In the genomic region with DNA sequence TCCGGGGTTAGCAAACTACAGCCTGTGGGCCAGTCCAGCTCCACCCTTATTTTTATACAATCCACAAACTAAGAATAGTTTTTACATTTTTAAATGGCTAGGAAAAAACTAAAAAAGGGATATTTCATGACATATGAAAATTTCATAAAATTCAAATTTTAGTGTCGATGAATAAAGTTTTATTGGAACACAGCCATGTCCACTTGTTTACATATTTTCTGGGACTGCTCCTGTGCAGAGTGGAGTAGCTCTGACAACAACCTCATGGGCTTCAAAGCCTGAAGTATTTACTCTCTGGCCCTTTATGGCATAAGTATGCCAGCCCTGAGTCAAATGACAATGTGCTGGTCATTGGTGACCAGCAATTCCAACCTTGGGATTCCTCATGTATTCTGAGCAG, we compare ENCODE assay signal across 27 cellular contexts. TPM values are rescaled to one million over a fixed set of nuclear protein-coding genes. Genes with fewer than 3 reads are reported as not detected.
DNase-seq lines count a peak whose midpoint lies in the region; ATAC-seq and TF ChIP-seq lines count a peak whose summit lies in the region.
"Had no signal": no experiment of that assay in that cellular context is flagged by ENCODE, and none has a peak within 500 bp of the region (broad histone marks: within the 10 kb centered on the region; RNA-seq: fewer than 3 reads in every experiment).

No MANE protein-coding gene starts in this region.

- H3K27me3 Mint-ChIP-seq in activated naive CD8-positive, alpha-beta T cell treated with anti-CD3 and anti-CD28 coated beads, Interleukin-2, amount 10 ng/mL, durations not matched to agents 7 days and 5 days, result no peaks in the 10 kb centered on the region
- no peaks in the 10 kb centered on the region for H3K27me3 Mint-ChIP-seq in activated naive CD8-positive, alpha-beta T cell treated with anti-CD3 and anti-CD28 coated beads for 36 hours
- no peaks in the 10 kb centered on the region for H3K27me3 Mint-ChIP-seq in central memory CD8-positive, alpha-beta T cell
- H3K27me3 Mint-ChIP-seq in naive thymus-derived CD4-positive, alpha-beta T cell, result no peaks in the 10 kb centered on the region
- H3K27me3 Mint-ChIP-seq: activated CD4-positive, alpha-beta T cell treated with anti-CD3 and anti-CD28 coated beads, Interleukin-2, amount 10 ng/mL, durations not matched to agents 24 days and 14 days; activated CD8-positive, alpha-beta memory T cell treated with anti-CD3 and anti-CD28 coated beads, Interleukin-2, amount 10 ng/mL, durations not matched to agents 7 days and 5 days; stimulated activated naive CD8-positive, alpha-beta T cell treated with anti-CD3 and anti-CD28 coated beads, Interleukin-15, Interleukin-2, amounts not matched to agents 100 ng/mL and 50 ng/mL, for 24 hours; type B pancreatic cell had no signal

- no peaks in the 10 kb centered on the region for H3K36me3 ChIP-seq in naive thymus-derived CD4-positive, alpha-beta T cell (ENCODE audit: control insufficient read depth in 2 of 3, insufficient read depth in 3 of 3, low read length in 3 of 3)
- H3K36me3 ChIP-seq in urinary bladder (ENCODE audit: insufficient read depth), result no peaks in the 10 kb centered on the region
- no peaks in the 10 kb centered on the region for H3K36me3 ChIP-seq in aorta (ENCODE audit: control insufficient read depth in 1 of 2, insufficient read depth in 2 of 2, low read length in 1 of 2)

- H3K27ac Mint-ChIP-seq in activated naive CD8-positive, alpha-beta T cell treated with anti-CD3 and anti-CD28 coated beads, Interleukin-2, amount 10 ng/mL, durations not matched to agents 7 days and 5 days, result no peak overlapping the region
- H3K27ac Mint-ChIP-seq in activated naive CD8-positive, alpha-beta T cell treated with anti-CD3 and anti-CD28 coated beads for 36 hours, result no peak overlapping the region
- H3K27ac Mint-ChIP-seq in central memory CD8-positive, alpha-beta T cell (ENCODE audit: low read depth), result peak overlapping the region; percentile 41
- H3K27ac Mint-ChIP-seq in naive thymus-derived CD4-positive, alpha-beta T cell, result peak overlapping the region; percentile 28 to 100 (median 97)
- H3K27ac Mint-ChIP-seq: activated CD4-positive, alpha-beta T cell treated with anti-CD3 and anti-CD28 coated beads, Interleukin-2, amount 10 ng/mL, durations not matched to agents 24 days and 14 days; dendritic cell treated with granulocyte-macrophage colony-stimulating factor and Interleukin-4, amounts not matched to agents 40 ng/mL and 50 ng/mL, for 4 days; progenitor cell of endocrine pancreas had no signal

- ATAC-seq in activated naive CD8-positive, alpha-beta T cell treated with anti-CD3 and anti-CD28 coated beads, Interleukin-2, amount 10 ng/mL, durations not matched to agents 7 days and 5 days (ENCODE audit: low read depth), result no peak
- ATAC-seq in central memory CD8-positive, alpha-beta T cell (replicated peaks; ENCODE audit: extremely low read depth, poor library complexity, severe bottlenecking), result no peak
- ATAC-seq in naive thymus-derived CD4-positive, alpha-beta T cell, result no peak
- no peak for ATAC-seq in aorta (ENCODE audit: low FRiP score)
- no peak for ATAC-seq in GM21786 (IDR thresholded peaks at IDR 0.05; ENCODE audit: unreplicated experiment)
- ATAC-seq: A549; activated CD8-positive, alpha-beta memory T cell treated with anti-CD3 and anti-CD28 coated beads, Interleukin-2, amount 10 ng/mL, durations not matched to agents 7 days and 5 days; GM12878 had no signal

- no peak overlapping the region for H3K4me3 ChIP-seq in naive thymus-derived CD4-positive, alpha-beta T cell (ENCODE audit: low read length)
- H3K4me3 ChIP-seq in urinary bladder (ENCODE audit: low read depth, low read length) (no peak overlapping the region), aorta (ENCODE audit: low read length in 2 of 2) (no peak overlapping the region), lower leg skin (ENCODE audit: low read depth, poor library complexity, severe bottlenecking) (no peak overlapping the region)
- H3K4me3 ChIP-seq: A549, GM12878, skin epidermis had no signal

- peak overlapping the region; percentile 75 for H3K27ac ChIP-seq in naive thymus-derived CD4-positive, alpha-beta T cell (ENCODE audit: low read depth, low read length)
- H3K27ac ChIP-seq in urinary bladder (ENCODE audit: low read depth), result peak overlapping the region; percentile 0
- no peak overlapping the region for H3K27ac ChIP-seq in aorta (ENCODE audit: low read depth in 1 of 2, low read length in 2 of 2)
- H3K27ac ChIP-seq: A549 had no signal

- peak; percentile 22 for DNase-seq in activated naive CD8-positive, alpha-beta T cell treated with anti-CD3 and anti-CD28 coated beads, Interleukin-2, amount 10 ng/mL, durations not matched to agents 7 days and 5 days
- DNase-seq in activated naive CD8-positive, alpha-beta T cell treated with anti-CD3 and anti-CD28 coated beads for 36 hours, result no peak
- DNase-seq in central memory CD8-positive, alpha-beta T cell (ENCODE audit: low spot score in 2 of 2), result no peak
- DNase-seq in naive thymus-derived CD4-positive, alpha-beta T cell, result no peak
- DNase-seq in aorta, result no peak
- DNase-seq in lower leg skin (ENCODE audit: low spot score in 2 of 2), result no peak
- DNase-seq: activated CD4-positive, alpha-beta T cell treated with anti-CD3 and anti-CD28 coated beads, Interleukin-2, amount 10 ng/mL, durations not matched to agents 24 days and 14 days; activated CD8-positive, alpha-beta memory T cell treated with anti-CD3 and anti-CD28 coated beads, Interleukin-2, amount 10 ng/mL, durations not matched to agents 7 days and 5 days; foreskin fibroblast; GOT3; KG1; mesenchymal stem cell; NCI-H2171 treated with DMSO at 0.1 percent for 48 hours; SHP77 had no signal

- TF ChIP-seq CTCF in lower leg skin (IDR thresholded peaks at IDR 0.05), result no peak

- WGBS in urinary bladder, result 32% methylated on average over 2 of the region's 2 CpGs
- 66 to 69% methylated on average over 2 of the region's 2 CpGs for whole genome bisulfite sequencing in aorta, 2 donors
- 72 to 85% methylated on average over 2 of the region's 2 CpGs for WGBS in lower leg skin, 2 donors

- CTCF ChIA-PET in naive thymus-derived CD4-positive, alpha-beta T cell (lab: Charles Lee), result interaction anchor here (1.7 to 6.8 kb wide), 4 partner anchors 8 to 101 kb away, joined by 8 to 117 read pairs (median 48); a partner anchor contains a TSS

- no peak for TF ChIP-seq POLR2A in lower leg skin (IDR thresholded peaks at IDR 0.05)

- H3K4me1 ChIP-seq in naive thymus-derived CD4-positive, alpha-beta T cell (ENCODE audit: control insufficient read depth in 2 of 2, insufficient read depth in 2 of 2, low read length in 2 of 2), result peaks cover 26 to 33% of the 10 kb centered on the region in 2 donors
- H3K4me1 ChIP-seq in urinary bladder (ENCODE audit: insufficient read depth) (peaks cover 2% of the 10 kb centered on the region), aorta (ENCODE audit: control insufficient read depth in 1 of 2, insufficient read depth in 2 of 2, low read length in 2 of 2) (no peaks in the 10 kb centered on the region)

- no peak overlapping the region for H3K4me3 Mint-ChIP-seq in activated naive CD8-positive, alpha-beta T cell treated with anti-CD3 and anti-CD28 coated beads, Interleukin-2, amount 10 ng/mL, durations not matched to agents 7 days and 5 days
- no peak overlapping the region for H3K4me3 Mint-ChIP-seq in activated naive CD8-positive, alpha-beta T cell treated with anti-CD3 and anti-CD28 coated beads for 36 hours
- no peak overlapping the region for H3K4me3 Mint-ChIP-seq in central memory CD8-positive, alpha-beta T cell
- peak overlapping the region in 2 of 10 donors; percentile 46 to 47 for H3K4me3 Mint-ChIP-seq in naive thymus-derived CD4-positive, alpha-beta T cell
- H3K4me3 Mint-ChIP-seq: activated CD4-positive, alpha-beta T cell treated with anti-CD3 and anti-CD28 coated beads, Interleukin-2, amount 10 ng/mL, durations not matched to agents 24 days and 14 days; activated CD8-positive, alpha-beta memory T cell treated with anti-CD3 and anti-CD28 coated beads, Interleukin-2, amount 10 ng/mL, durations not matched to agents 7 days and 5 days; dendritic cell treated with granulocyte-macrophage colony-stimulating factor and Interleukin-4, amounts not matched to agents 40 ng/mL and 50 ng/mL, for 4 days; neural crest cell; stimulated activated naive CD8-positive, alpha-beta T cell treated with anti-CD3 and anti-CD28 coated beads, Interleukin-15, Interleukin-2, amounts not matched to agents 100 ng/mL and 50 ng/mL, for 24 hours had no signal

- no peaks in the 10 kb centered on the region for H3K27me3 ChIP-seq in naive thymus-derived CD4-positive, alpha-beta T cell (ENCODE audit: control insufficient read depth in 2 of 2, insufficient read depth in 2 of 2, low read length in 2 of 2)
- H3K27me3 ChIP-seq in aorta (ENCODE audit: control insufficient read depth in 1 of 2, insufficient read depth in 2 of 2, low read length in 1 of 2), result no peaks in the 10 kb centered on the region

- POLR2A ChIA-PET in activated naive CD8-positive, alpha-beta T cell treated with anti-CD3 and anti-CD28 coated beads, Interleukin-2, amount 10 ng/mL, durations not matched to agents 7 days and 5 days (lab: Charles Lee), result interaction anchor here (3.8 to 4.6 kb wide), 2 partner anchors 8 to 13 kb away, joined by 53 to 87 read pairs; no protein-coding TSS in a partner anchor
- POLR2A ChIA-PET in naive thymus-derived CD4-positive, alpha-beta T cell (lab: Charles Lee), result interaction anchor here (3.5 to 12.0 kb wide), 4 partner anchors 8 to 102 kb away, joined by 48 to 236 read pairs (median 78); a partner anchor contains a TSS

- no peaks in the 10 kb centered on the region for H3K9me3 Mint-ChIP-seq in activated naive CD8-positive, alpha-beta T cell treated with anti-CD3 and anti-CD28 coated beads, Interleukin-2, amount 10 ng/mL, durations not matched to agents 7 days and 5 days
- H3K9me3 Mint-ChIP-seq in activated naive CD8-positive, alpha-beta T cell treated with anti-CD3 and anti-CD28 coated beads for 36 hours, result no peaks in the 10 kb centered on the region
- no peaks in the 10 kb centered on the region for H3K9me3 Mint-ChIP-seq in central memory CD8-positive, alpha-beta T cell
- H3K9me3 Mint-ChIP-seq in naive thymus-derived CD4-positive, alpha-beta T cell, result peaks cover 0 to 4% (median 0%) of the 10 kb centered on the region in 11 donors
- H3K9me3 Mint-ChIP-seq: activated CD4-positive, alpha-beta T cell treated with anti-CD3 and anti-CD28 coated beads, Interleukin-2, amount 10 ng/mL, durations not matched to agents 24 days and 14 days; dendritic cell treated with granulocyte-macrophage colony-stimulating factor and Interleukin-4, amounts not matched to agents 40 ng/mL and 50 ng/mL, for 4 days; neural crest cell; stimulated activated naive CD8-positive, alpha-beta T cell treated with anti-CD3 and anti-CD28 coated beads, Interleukin-15, Interleukin-2, amounts not matched to agents 100 ng/mL and 50 ng/mL, for 24 hours; type B pancreatic cell had no signal

- H3K36me3 Mint-ChIP-seq in activated naive CD8-positive, alpha-beta T cell treated with anti-CD3 and anti-CD28 coated beads, Interleukin-2, amount 10 ng/mL, durations not matched to agents 7 days and 5 days, result no peaks in the 10 kb centered on the region
- H3K36me3 Mint-ChIP-seq in activated naive CD8-positive, alpha-beta T cell treated with anti-CD3 and anti-CD28 coated beads for 36 hours, result peaks cover 2% of the 10 kb centered on the region
- H3K36me3 Mint-ChIP-seq in central memory CD8-positive, alpha-beta T cell (ENCODE audit: insufficient read depth), result no peaks in the 10 kb centered on the region
- peaks cover 0 to 3% (median 0%) of the 10 kb centered on the region in 5 donors for H3K36me3 Mint-ChIP-seq in naive thymus-derived CD4-positive, alpha-beta T cell
- H3K36me3 Mint-ChIP-seq: activated CD8-positive, alpha-beta memory T cell treated with anti-CD3 and anti-CD28 coated beads, Interleukin-2, amount 10 ng/mL, durations not matched to agents 7 days and 5 days; type B pancreatic cell had no signal

- intact Hi-C loops in naive thymus-derived CD4-positive, alpha-beta T cell (cut with micrococcal nuclease), result no loop called here
- intact Hi-C loops in aorta (cut with DNase I) (no loop called here), lower leg skin (cut with DNase I; ENCODE audit: low total_unique reads) (no loop called here)

- H3K9me3 ChIP-seq in naive thymus-derived CD4-positive, alpha-beta T cell (ENCODE audit: control insufficient read depth in 2 of 3, low read length in 3 of 3), result no peaks in the 10 kb centered on the region
- H3K9me3 ChIP-seq in aorta (ENCODE audit: control insufficient read depth, low read length), result no peaks in the 10 kb centered on the region
- H3K9me3 ChIP-seq: A549 had no signal

- peaks cover 36% of the 10 kb centered on the region for H3K4me1 Mint-ChIP-seq in activated naive CD8-positive, alpha-beta T cell treated with anti-CD3 and anti-CD28 coated beads, Interleukin-2, amount 10 ng/mL, durations not matched to agents 7 days and 5 days
- peaks cover 41% of the 10 kb centered on the region for H3K4me1 Mint-ChIP-seq in activated naive CD8-positive, alpha-beta T cell treated with anti-CD3 and anti-CD28 coated beads for 36 hours
- peaks cover 52% of the 10 kb centered on the region for H3K4me1 Mint-ChIP-seq in central memory CD8-positive, alpha-beta T cell
- peaks cover 34 to 61% (median 56%) of the 10 kb centered on the region in 7 donors for H3K4me1 Mint-ChIP-seq in naive thymus-derived CD4-positive, alpha-beta T cell

RNA-seq across cellular contexts. Expression of a gene that starts 17.2 kb away (rescaled TPM):
- under 1 TPM; 0.14 to 0.23 TPM for total RNA-seq in activated naive CD8-positive, alpha-beta T cell treated with anti-CD3 and anti-CD28 coated beads, Interleukin-2, amount 10 ng/mL, durations not matched to agents 7 days and 5 days
- under 1 TPM; 0.18 to 0.45 TPM for total RNA-seq in activated naive CD8-positive, alpha-beta T cell treated with anti-CD3 and anti-CD28 coated beads for 36 hours
- under 1 TPM in 4 of 5 experiments, not detected in 1; 0.07 to 0.24 (median 0.18) TPM for total RNA-seq in naive thymus-derived CD4-positive, alpha-beta T cell
- polyA plus RNA-seq in naive thymus-derived CD4-positive, alpha-beta T cell, result under 1 TPM; 0.24 to 0.27 TPM
- total RNA-seq in urinary bladder, result 5.7 TPM
- polyA plus RNA-seq in urinary bladder, result 4.3 TPM
- total RNA-seq in aorta, result 1 to 10 TPM; 1.5 to 3.1 TPM
- polyA plus RNA-seq in aorta, result under 1 TPM; 0.13 to 0.50 TPM
- total RNA-seq in lower leg skin, result 1 to 10 TPM in 3 of 4 donors, under 1 TPM in 1; 0.80 to 3.0 (median 2.2) TPM
- total RNA-seq: GM12878; T-helper 1 cell treated with Interleukin-12 subunit alpha and Interleukin-12 subunit beta and Interleukin-4 antibody, amounts not matched to agents 30 ng/mL and 1 ng/mL, for 36 hours had no signal
- polyA plus RNA-seq: GM12878, keratinocyte had no signal

RNA-seq across cellular contexts. Expression of a gene that starts 24.4 kb away (rescaled TPM):
- total RNA-seq in activated naive CD8-positive, alpha-beta T cell treated with anti-CD3 and anti-CD28 coated beads, Interleukin-2, amount 10 ng/mL, durations not matched to agents 7 days and 5 days, result under 1 TPM in 1 of 2 experiments, not detected in 1; 0.22 TPM
- under 1 TPM; 0.40 to 0.56 TPM for total RNA-seq in activated naive CD8-positive, alpha-beta T cell treated with anti-CD3 and anti-CD28 coated beads for 36 hours
- 1 to 10 TPM in 2 of 5 experiments, under 1 TPM in 3; 0.10 to 1.4 (median 0.46) TPM for total RNA-seq in naive thymus-derived CD4-positive, alpha-beta T cell
- under 1 TPM; 0.20 to 0.89 TPM for polyA plus RNA-seq in naive thymus-derived CD4-positive, alpha-beta T cell
- total RNA-seq in urinary bladder (1.9 TPM), aorta (1 to 10 TPM in 1 of 2 donors, under 1 TPM in 1; 0.62 to 1.2 TPM), lower leg skin (under 1 TPM; 0.19 to 0.59 (median 0.25) TPM)
- polyA plus RNA-seq in urinary bladder (0.62 TPM), aorta (not detected)
- total RNA-seq: activated CD4-positive, alpha-beta T cell treated with anti-CD3 and anti-CD28 coated beads, Interleukin-2, amount 10 ng/mL, durations not matched to agents 24 days and 14 days; GM12878; T-helper 1 cell treated with Interleukin-12 subunit alpha and Interleukin-12 subunit beta and Interleukin-4 antibody, amounts not matched to agents 30 ng/mL and 1 ng/mL, for 36 hours had no signal
- polyA plus RNA-seq: A549 had no signal

RNA-seq across cellular contexts. Expression of a gene that starts 42.3 kb away (rescaled TPM):
- total RNA-seq in activated naive CD8-positive, alpha-beta T cell treated with anti-CD3 and anti-CD28 coated beads, Interleukin-2, amount 10 ng/mL, durations not matched to agents 7 days and 5 days, result not detected
- not detected for total RNA-seq in activated naive CD8-positive, alpha-beta T cell treated with anti-CD3 and anti-CD28 coated beads for 36 hours
- total RNA-seq in naive thymus-derived CD4-positive, alpha-beta T cell, result 1 to 10 TPM in 1 of 5 experiments, not detected in 4; 2.5 TPM
- polyA plus RNA-seq in naive thymus-derived CD4-positive, alpha-beta T cell, result not detected
- not detected for total RNA-seq in urinary bladder
- polyA plus RNA-seq in urinary bladder, result not detected
- not detected for total RNA-seq in aorta
- polyA plus RNA-seq in aorta, result not detected
- total RNA-seq in lower leg skin, result not detected
- total RNA-seq: activated CD4-positive, alpha-beta T cell treated with anti-CD3 and anti-CD28 coated beads, Interleukin-2, amount 10 ng/mL, durations not matched to agents 24 days and 14 days; activated CD8-positive, alpha-beta memory T cell treated with anti-CD3 and anti-CD28 coated beads, Interleukin-2, amount 10 ng/mL, durations not matched to agents 7 days and 5 days; bronchial epithelial cell; GM12878; neural crest cell; progenitor cell of endocrine pancreas; T-helper 1 cell treated with Interleukin-12 subunit alpha and Interleukin-12 subunit beta and Interleukin-4 antibody, amounts not matched to agents 30 ng/mL and 1 ng/mL, for 36 hours had no signal
- polyA plus RNA-seq: A549, keratinocyte had no signal

Comparison
In these comparisons a context has a peak if more than half of its experiments do, and no peak if none do; other contexts are left out.
1. H3K27ac Mint-ChIP-seq: peak in central memory CD8-positive, alpha-beta T cell (single experiment) and naive thymus-derived CD4-positive, alpha-beta T cell (9 of 9); none in activated naive CD8-positive, alpha-beta T cell treated with anti-CD3 and anti-CD28 coated beads, Interleukin-2, amount 10 ng/mL, durations not matched to agents 7 days and 5 days (single experiment) and activated naive CD8-positive, alpha-beta T cell treated with anti-CD3 and anti-CD28 coated beads for 36 hours (single experiment).
2. H3K27ac ChIP-seq: peak in naive thymus-derived CD4-positive, alpha-beta T cell (single experiment) and urinary bladder (single experiment); none in aorta (0 of 2).